8 cellular contexts compared by ENCODE assay signal in the genomic region with DNA sequence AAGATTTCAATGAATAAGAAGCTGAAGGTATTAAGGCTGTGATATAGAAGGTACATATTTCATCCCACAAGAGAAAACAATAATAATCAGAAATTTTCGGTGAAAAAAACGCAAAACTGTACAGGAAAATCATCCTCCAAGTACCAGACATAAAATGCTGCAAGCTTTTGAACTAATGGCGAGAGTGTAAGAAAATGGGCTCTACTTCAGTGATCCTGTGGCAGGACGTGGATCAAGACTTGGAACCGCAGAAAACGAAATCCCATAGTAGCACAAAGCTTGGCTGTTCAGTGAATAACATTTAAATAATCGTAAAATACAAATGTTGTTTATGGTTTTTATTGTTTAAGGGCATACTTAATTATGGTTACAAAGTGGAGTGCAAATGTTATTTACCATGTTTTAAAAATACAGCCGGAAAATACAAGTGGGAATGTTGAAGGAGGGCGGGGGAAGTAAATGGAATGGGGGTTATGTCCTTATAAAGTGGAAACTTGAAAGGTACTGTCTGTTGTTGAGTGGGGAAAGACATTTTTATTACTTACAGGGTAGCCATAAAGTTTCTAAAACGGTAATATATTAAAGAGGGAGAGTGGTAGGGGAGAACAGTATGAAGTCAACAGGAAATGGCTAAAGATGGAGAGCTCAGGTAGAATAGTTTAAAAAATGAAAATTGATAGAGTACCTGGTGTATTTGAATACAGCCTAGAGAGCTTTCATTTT. TPM values are rescaled to one million over a fixed set of nuclear protein-coding genes. Genes with fewer than 3 reads are reported as not detected.
A peak's percentile ranks its signal among the peaks of the same experiment; 100 is the strongest.
DNase-seq lines count a peak whose midpoint lies in the region; ATAC-seq and TF ChIP-seq lines count a peak whose summit lies in the region.

No MANE protein-coding gene starts in this region.

- H3K4me1 Mint-ChIP-seq in T-helper 17 cell = peaks cover 53% of the 10 kb centered on the region

- peak overlapping the region; percentile 93 to 99 (median 98) for H3K9ac ChIP-seq in BLaER1 treated with 17β-estradiol and CSF1 and Interleukin-3, amounts not matched to agents 10 nM and 100 nM
- peak overlapping the region; percentile 60 for H3K9ac ChIP-seq in rectal smooth muscle tissue (ENCODE audit: low read length)

- TF ChIP-seq CTCF in HFF-Myc (IDR thresholded peaks at IDR 0.05; ENCODE audit: low read depth, low read length, missing control alignments) (no peak), fibroblast of pulmonary artery (IDR thresholded peaks at IDR 0.05; ENCODE audit: low read length, missing control alignments) (no peak), GM10248 (IDR thresholded peaks at IDR 0.05; ENCODE audit: control extremely low read depth, extremely low read depth, low read depth, missing control alignments) (no peak)

- POLR2A ChIA-PET in GM10248 (lab: Yijun Ruan, JAX) = interaction anchor here (0.8 kb wide), 1 partner anchor 983 kb away, joined by 3 read pairs; no protein-coding TSS in a partner anchor

- peak overlapping the region; percentile 94 to 99 (median 98) for H3K27ac ChIP-seq in BLaER1 treated with 17β-estradiol and CSF1 and Interleukin-3, amounts not matched to agents 10 nM and 100 nM
- H3K27ac ChIP-seq in rectal smooth muscle tissue (ENCODE audit: low read depth, low read length) = peak overlapping the region; percentile 93

- H3K36me3 Mint-ChIP-seq in T-helper 17 cell (ENCODE audit: low read depth) = peaks cover 8% of the 10 kb centered on the region

- peak overlapping the region; percentile 99 for H3K27ac Mint-ChIP-seq in T-helper 17 cell

- peaks cover under 1 to 58% (median 30%) of the 10 kb centered on the region in 11 experiments; a peak in 19 of 22 replicates for H3K36me3 ChIP-seq in BLaER1 treated with 17β-estradiol and CSF1 and Interleukin-3, amounts not matched to agents 10 nM and 100 nM
- no peaks in the 10 kb centered on the region for H3K36me3 ChIP-seq in rectal smooth muscle tissue (ENCODE audit: control insufficient read depth, insufficient read depth, low read length)

- no peaks in the 10 kb centered on the region; a peak in 1 of 22 replicates for H3K27me3 ChIP-seq in BLaER1 treated with 17β-estradiol and CSF1 and Interleukin-3, amounts not matched to agents 10 nM and 100 nM
- no peaks in the 10 kb centered on the region for H3K27me3 ChIP-seq in rectal smooth muscle tissue (ENCODE audit: control insufficient read depth, insufficient read depth, low read length)

- H3K4me1 ChIP-seq in BLaER1 treated with 17β-estradiol and CSF1 and Interleukin-3, amounts not matched to agents 10 nM and 100 nM = peaks cover 24 to 40% (median 36%) of the 10 kb centered on the region in 10 experiments
- H3K4me1 ChIP-seq in rectal smooth muscle tissue (ENCODE audit: control insufficient read depth, insufficient read depth, low read length) = peaks cover 19% of the 10 kb centered on the region

- H3K27me3 Mint-ChIP-seq in T-helper 17 cell = no peaks in the 10 kb centered on the region

- H3K4me2 ChIP-seq in BLaER1 treated with 17β-estradiol and CSF1 and Interleukin-3, amounts not matched to agents 10 nM and 100 nM = peak overlapping the region; percentile 76 to 96 (median 87)

- peak overlapping the region; percentile 99 for H3K4me3 Mint-ChIP-seq in T-helper 17 cell

- ATAC-seq in T-helper 17 cell = no peak
- no peak for ATAC-seq in HG03571 (IDR thresholded peaks at IDR 0.05; ENCODE audit: unreplicated experiment)

- DNase-seq in HFF-Myc (ENCODE audit: extremely low read depth, low read depth) (no peak), T-helper 17 cell (no peak), fibroblast of pulmonary artery (ENCODE audit: low read depth) (peak; percentile 39), GM10248 (ENCODE audit: extremely low spot score) (no peak), HK-2 (ENCODE audit: unreplicated experiment) (no peak)

- H3K4me3 ChIP-seq in BLaER1 treated with 17β-estradiol and CSF1 and Interleukin-3, amounts not matched to agents 10 nM and 100 nM = peak overlapping the region; percentile 77 to 97 (median 87)
- H3K4me3 ChIP-seq in HFF-Myc (replicated peaks; ENCODE audit: low read depth, low read length) (peak overlapping the region; percentile 67), fibroblast of pulmonary artery (replicated peaks; ENCODE audit: low read depth, low read length) (peak overlapping the region; percentile 93), rectal smooth muscle tissue (ENCODE audit: low read length) (peak overlapping the region; percentile 95)

- no peaks in the 10 kb centered on the region; a peak in 2 of 22 replicates for H3K9me3 ChIP-seq in BLaER1 treated with 17β-estradiol and CSF1 and Interleukin-3, amounts not matched to agents 10 nM and 100 nM (replicated peaks in 1 of 11)
- no peaks in the 10 kb centered on the region for H3K9me3 ChIP-seq in T-helper 17 cell (ENCODE audit: control insufficient read depth, low read length, poor library complexity, severe bottlenecking)

- CTCF ChIA-PET in GM10248 (lab: Yijun Ruan, JAX) = interaction anchor here (0.7 to 1.8 kb wide), 5 partner anchors 9 to 448 kb away, joined by 3 to 6 read pairs (median 3); no protein-coding TSS in a partner anchor

- H4K20me1 ChIP-seq in BLaER1 treated with 17β-estradiol and CSF1 and Interleukin-3, amounts not matched to agents 10 nM and 100 nM = peaks cover 4 to 73% (median 38%) of the 10 kb centered on the region in 11 experiments; a peak in 15 of 22 replicates

RNA-seq across cellular contexts. Expression of a gene that starts 1.1 kb away (rescaled TPM):
- total RNA-seq in T-helper 17 cell = 1 to 10 TPM; 9.1 to 9.2 TPM

RNA-seq across cellular contexts. Expression of a gene that starts 14.6 kb away (rescaled TPM):
- total RNA-seq in T-helper 17 cell = not detected

RNA-seq across cellular contexts. Expression of a gene that starts 37.7 kb away (rescaled TPM):
- 1 to 10 TPM; 4.9 to 6.6 TPM for total RNA-seq in T-helper 17 cell
